12 cellular contexts compared by ENCODE assay signal in genomic region chr19:16073481-16073880, GRCh38. TPM values are rescaled to one million over a fixed set of nuclear protein-coding genes. Genes with fewer than 3 reads are reported as not detected.
DNase-seq lines count a peak whose midpoint lies in the region; ATAC-seq and TF ChIP-seq lines count a peak whose summit lies in the region.
"Had no signal": no experiment of that assay in that cellular context is flagged by ENCODE, and none has a peak within 500 bp of the region (broad histone marks: within the 10 kb centered on the region; RNA-seq: fewer than 3 reads in every experiment).

No MANE protein-coding gene starts in this region.

- H3K4me1 ChIP-seq in left ventricle myocardium inferior: peaks cover 59% of the 10 kb centered on the region
- peaks cover 24% of the 10 kb centered on the region for H3K4me1 ChIP-seq in adipocyte (ENCODE audit: control insufficient read depth, insufficient read depth, low read length)
- H3K4me1 ChIP-seq in aorta (ENCODE audit: control insufficient read depth in 1 of 2, insufficient read depth in 2 of 2, low read length in 2 of 2): no peaks in the 10 kb centered on the region

- peaks cover 22 to 34% of the 10 kb centered on the region in 2 donors for H3K4me1 Mint-ChIP-seq in natural killer cell

- no peaks in the 10 kb centered on the region for H3K27me3 Mint-ChIP-seq in natural killer cell (ENCODE audit: low read depth in 2 of 2)

- H3K36me3 ChIP-seq in left ventricle myocardium inferior: no peaks in the 10 kb centered on the region
- peaks cover 15% of the 10 kb centered on the region for H3K36me3 ChIP-seq in adipocyte (ENCODE audit: control insufficient read depth, insufficient read depth, low read length, severe bottlenecking)
- H3K36me3 ChIP-seq in aorta (ENCODE audit: control insufficient read depth in 1 of 2, insufficient read depth in 2 of 2, low read length in 1 of 2): no peaks in the 10 kb centered on the region
- H3K36me3 ChIP-seq: neutrophil had no signal

- H3K9me3 ChIP-seq in left ventricle myocardium inferior (replicated peaks) (no peaks in the 10 kb centered on the region), adipocyte (ENCODE audit: control insufficient read depth, low read length) (no peaks in the 10 kb centered on the region), aorta (ENCODE audit: control insufficient read depth, low read length) (no peaks in the 10 kb centered on the region)
- H3K9me3 ChIP-seq: neutrophil had no signal

- H3K27me3 ChIP-seq in left ventricle myocardium inferior (ENCODE audit: low read depth) (no peaks in the 10 kb centered on the region), adipocyte (replicated peaks; ENCODE audit: control insufficient read depth, insufficient read depth, low read length) (no peaks in the 10 kb centered on the region), aorta (ENCODE audit: control insufficient read depth in 1 of 2, insufficient read depth in 2 of 2, low read length in 1 of 2) (no peaks in the 10 kb centered on the region)

- ATAC-seq in Right ventricle myocardium inferior (no peak), natural killer cell (no peak), aorta (ENCODE audit: low FRiP score) (no peak), HG03469 (IDR thresholded peaks at IDR 0.05; ENCODE audit: unreplicated experiment) (no peak)

- 87 to 89% methylated on average over 7 of the region's 7 CpGs for WGBS in aorta, 2 donors

- no peak for DNase-seq in left ventricle myocardium inferior
- no peak for DNase-seq in Right ventricle myocardium inferior (ENCODE audit: missing footprints)
- DNase-seq in adipocyte (ENCODE audit: low read depth): no peak
- no peak for DNase-seq in natural killer cell
- peak; percentile 44 to 76 for DNase-seq in aorta
- DNase-seq in effector CD4-positive, alpha-beta T cell: no peak
- DNase-seq in GM20000 (ENCODE audit: low spot score): no peak
- DNase-seq: NCI-H2081 treated with DMSO at 0.1 percent for 48 hours, T1000 had no signal

- TF ChIP-seq CTCF in left ventricle myocardium inferior (IDR thresholded peaks at IDR 0.05; ENCODE audit: borderline replicate concordance) (no peak), natural killer cell (IDR thresholded peaks at IDR 0.05) (no peak), GM20000 (IDR thresholded peaks at IDR 0.05; ENCODE audit: extremely low read depth, missing control alignments) (no peak)

- no peaks in the 10 kb centered on the region for H3K9me3 Mint-ChIP-seq in natural killer cell

- H3K9ac ChIP-seq in adipocyte (ENCODE audit: low read length): peak overlapping the region; percentile 30
- H3K9ac ChIP-seq: KMS-11 had no signal

- peak overlapping the region; percentile 89 to 94 for H3K27ac Mint-ChIP-seq in natural killer cell

- intact Hi-C loops in left ventricle myocardium inferior (cut with micrococcal nuclease): no loop called here
- intact Hi-C loops in Right ventricle myocardium inferior (cut with DNase I): loop anchor here (10.0 kb wide), 1 partner anchor 311 kb away; no protein-coding TSS in a partner anchor
- intact Hi-C loops in natural killer cell (cut with micrococcal nuclease): loop anchor here (10.0 kb wide), 1 partner anchor 511 kb away; no protein-coding TSS in a partner anchor
- intact Hi-C loops in aorta (cut with DNase I): no loop called here

- no peaks in the 10 kb centered on the region for H3K36me3 Mint-ChIP-seq in natural killer cell

- H3K27ac ChIP-seq in left ventricle myocardium inferior (replicated peaks): peak overlapping the region; percentile 83
- peak overlapping the region in 1 of 2 donors; percentile 28 for H3K27ac ChIP-seq in aorta (ENCODE audit: low read depth in 1 of 2, low read length in 2 of 2)
- H3K27ac ChIP-seq: KMS-11, neutrophil had no signal

- H3K4me3 ChIP-seq in left ventricle myocardium inferior (no peak overlapping the region), adipocyte (ENCODE audit: low read length) (no peak overlapping the region), aorta (ENCODE audit: low read length in 2 of 2) (no peak overlapping the region)

- H3K4me3 Mint-ChIP-seq in natural killer cell: no peak overlapping the region

RNA-seq across cellular contexts. Expression of gene TPM4, which starts 2.8 kb away (rescaled TPM):
- total RNA-seq in left ventricle myocardium inferior (69.6 TPM), Right ventricle myocardium inferior (106 TPM), natural killer cell (100 to 1,000 TPM; 239 to 283 (median 266) TPM), aorta (1,000 to 10,000 TPM in 1 of 2 donors, 100 to 1,000 TPM in 1; 695 to 1,409 TPM)
- 100 to 1,000 TPM; 800 to 937 TPM for polyA plus RNA-seq in aorta

RNA-seq across cellular contexts. Expression of gene RAB8A, which starts 38.2 kb away (rescaled TPM):
- total RNA-seq in left ventricle myocardium inferior (17.7 TPM), Right ventricle myocardium inferior (25.6 TPM), natural killer cell (100 to 1,000 TPM; 137 to 161 (median 149) TPM), aorta (10 to 100 TPM; 51.3 to 56.7 TPM)
- 10 to 100 TPM; 17.6 to 30.3 TPM for polyA plus RNA-seq in aorta

Comparison
In these comparisons a context has a peak if more than half of its experiments do, and no peak if none do; other contexts are left out.
1. intact Hi-C loops: an anchor here in Right ventricle myocardium inferior (10.0 kb wide) and natural killer cell (10.0 kb wide); none called in left ventricle myocardium inferior and aorta.
2. DNase-seq: peak in aorta (2 of 2); none in left ventricle myocardium inferior (single experiment), Right ventricle myocardium inferior (single experiment), adipocyte (single experiment), natural killer cell (single experiment), effector CD4-positive, alpha-beta T cell (single experiment) and GM20000 (single experiment).